Comparison of ENCODE assay signal across 1 cellular context in the genomic region with DNA sequence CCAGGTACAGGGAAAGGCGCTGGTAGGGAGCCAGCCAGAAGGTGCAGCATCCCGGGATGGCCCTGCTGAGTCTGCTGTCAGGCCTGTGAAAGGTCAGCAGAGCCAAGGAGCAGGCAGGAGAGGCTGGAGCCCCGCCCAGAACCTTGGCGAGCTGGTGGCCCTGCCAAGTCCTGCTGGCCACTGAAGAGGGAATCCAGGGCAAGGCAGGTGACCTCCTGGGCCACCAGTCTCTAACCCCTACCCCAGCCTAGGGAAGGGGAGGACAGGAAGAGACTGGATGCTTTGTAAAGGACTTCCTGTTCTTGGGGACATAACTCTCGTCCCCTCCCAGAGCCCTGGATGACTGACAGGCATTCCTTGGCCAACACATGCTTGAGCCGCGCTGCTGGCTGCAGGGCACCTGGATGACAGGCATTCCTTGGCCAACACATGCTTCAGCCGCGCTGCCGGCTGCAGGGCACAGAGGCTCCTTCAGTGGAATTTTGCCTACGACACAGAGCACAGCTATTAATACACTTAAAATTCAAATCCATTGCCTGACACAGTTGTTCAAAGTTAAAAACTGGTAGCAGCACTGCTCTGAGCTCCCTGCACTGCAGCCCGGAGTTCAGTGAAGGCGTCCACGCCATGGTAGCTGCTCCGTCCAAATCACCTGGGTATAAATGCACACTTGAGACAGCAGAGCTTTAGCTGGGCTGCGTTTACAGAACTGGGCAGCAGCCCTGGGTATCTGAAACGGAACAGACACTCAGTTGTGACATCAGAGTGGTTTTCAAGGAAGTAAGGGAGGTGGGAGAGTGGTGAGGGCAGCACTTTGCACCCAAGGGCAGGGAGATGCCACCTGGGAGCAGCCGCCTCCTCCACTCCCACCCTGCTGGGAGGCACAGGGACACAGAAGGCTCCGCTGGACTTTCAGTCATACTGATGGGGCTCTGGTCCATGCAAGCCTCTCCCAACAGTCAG.
TF ChIP-seq lines count a peak whose summit lies in the region.

No MANE protein-coding gene starts in this region.

TF ChIP-seq in WTC11, 78 proteins besides CTCF, POLR2A, EP300 and RAD21 (continued from another document):
- TF ChIP-seq, protein P1, sequence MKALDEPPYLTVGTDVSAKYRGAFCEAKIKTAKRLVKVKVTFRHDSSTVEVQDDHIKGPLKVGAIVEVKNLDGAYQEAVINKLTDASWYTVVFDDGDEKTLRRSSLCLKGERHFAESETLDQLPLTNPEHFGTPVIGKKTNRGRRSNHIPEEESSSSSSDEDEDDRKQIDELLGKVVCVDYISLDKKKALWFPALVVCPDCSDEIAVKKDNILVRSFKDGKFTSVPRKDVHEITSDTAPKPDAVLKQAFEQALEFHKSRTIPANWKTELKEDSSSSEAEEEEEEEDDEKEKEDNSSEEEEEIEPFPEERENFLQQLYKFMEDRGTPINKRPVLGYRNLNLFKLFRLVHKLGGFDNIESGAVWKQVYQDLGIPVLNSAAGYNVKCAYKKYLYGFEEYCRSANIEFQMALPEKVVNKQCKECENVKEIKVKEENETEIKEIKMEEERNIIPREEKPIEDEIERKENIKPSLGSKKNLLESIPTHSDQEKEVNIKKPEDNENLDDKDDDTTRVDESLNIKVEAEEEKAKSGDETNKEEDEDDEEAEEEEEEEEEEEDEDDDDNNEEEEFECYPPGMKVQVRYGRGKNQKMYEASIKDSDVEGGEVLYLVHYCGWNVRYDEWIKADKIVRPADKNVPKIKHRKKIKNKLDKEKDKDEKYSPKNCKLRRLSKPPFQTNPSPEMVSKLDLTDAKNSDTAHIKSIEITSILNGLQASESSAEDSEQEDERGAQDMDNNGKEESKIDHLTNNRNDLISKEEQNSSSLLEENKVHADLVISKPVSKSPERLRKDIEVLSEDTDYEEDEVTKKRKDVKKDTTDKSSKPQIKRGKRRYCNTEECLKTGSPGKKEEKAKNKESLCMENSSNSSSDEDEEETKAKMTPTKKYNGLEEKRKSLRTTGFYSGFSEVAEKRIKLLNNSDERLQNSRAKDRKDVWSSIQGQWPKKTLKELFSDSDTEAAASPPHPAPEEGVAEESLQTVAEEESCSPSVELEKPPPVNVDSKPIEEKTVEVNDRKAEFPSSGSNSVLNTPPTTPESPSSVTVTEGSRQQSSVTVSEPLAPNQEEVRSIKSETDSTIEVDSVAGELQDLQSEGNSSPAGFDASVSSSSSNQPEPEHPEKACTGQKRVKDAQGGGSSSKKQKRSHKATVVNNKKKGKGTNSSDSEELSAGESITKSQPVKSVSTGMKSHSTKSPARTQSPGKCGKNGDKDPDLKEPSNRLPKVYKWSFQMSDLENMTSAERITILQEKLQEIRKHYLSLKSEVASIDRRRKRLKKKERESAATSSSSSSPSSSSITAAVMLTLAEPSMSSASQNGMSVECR (CRISPR knock-in tag; IDR thresholded peaks at IDR 0.05; ENCODE audit: borderline replicate concordance), result no peak
- TF ChIP-seq, protein P2, sequence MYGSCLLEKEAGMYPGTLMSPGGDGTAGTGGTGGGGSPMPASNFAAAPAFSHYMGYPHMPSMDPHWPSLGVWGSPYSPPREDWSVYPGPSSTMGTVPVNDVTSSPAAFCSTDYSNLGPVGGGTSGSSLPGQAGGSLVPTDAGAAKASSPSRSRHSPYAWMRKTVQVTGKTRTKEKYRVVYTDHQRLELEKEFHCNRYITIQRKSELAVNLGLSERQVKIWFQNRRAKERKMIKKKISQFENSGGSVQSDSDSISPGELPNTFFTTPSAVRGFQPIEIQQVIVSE (CRISPR knock-in tag; IDR thresholded peaks at IDR 0.05; ENCODE audit: borderline replicate concordance), result no peak
- TF ChIP-seq FOXP1 (CRISPR knock-in tag; IDR thresholded peaks at IDR 0.05; ENCODE audit: borderline replicate concordance) (no peak), TP53 (CRISPR knock-in tag; IDR thresholded peaks at IDR 0.05) (no peak), ESRRA (CRISPR knock-in tag; IDR thresholded peaks at IDR 0.05; ENCODE audit: borderline replicate concordance) (no peak)
